In genomic region chr6:143878272-143878760, GRCh38 we compare ENCODE assay signal across 31 cellular contexts. TPM values are rescaled to one million over a fixed set of nuclear protein-coding genes. Genes with fewer than 3 reads are reported as not detected.
A peak's percentile ranks its signal among the peaks of the same experiment; 100 is the strongest.
DNase-seq lines count a peak whose midpoint lies in the region; ATAC-seq, FAIRE-seq and TF ChIP-seq lines count a peak whose summit lies in the region.
"Had no signal": no experiment of that assay in that cellular context is flagged by ENCODE, and none has a peak within 500 bp of the region (broad histone marks: within the 10 kb centered on the region; RNA-seq: fewer than 3 reads in every experiment).

No MANE protein-coding gene starts in this region.

- 0 out of 2 replicates have a peak, but pooled peaks cover 4% of the 10 kb centered on the region for H3K9me3 ChIP-seq in Panc1 (ENCODE audit: control insufficient read depth, insufficient read depth, low read depth, low read length)
- H3K9me3 ChIP-seq: psoas muscle had no signal

- no peak overlapping the region for H3K4me3 ChIP-seq in Panc1 (ENCODE audit: low read depth in 2 of 2, low read length in 2 of 2)
- H3K4me3 ChIP-seq: ascending aorta, heart left ventricle, psoas muscle, stomach, tibial artery had no signal

- DNase-seq in EH (ENCODE audit: low read depth) = peak; percentile 21
- no peak for DNase-seq in GM12892 (ENCODE audit: insufficient read length)
- no peak for DNase-seq in Panc1 (ENCODE audit: low read depth, low spot score)
- DNase-seq in foreskin keratinocyte = peak; percentile 52 to 77
- no peak for DNase-seq in dedifferentiated amniotic fluid mesenchymal stem cell (ENCODE audit: extremely low spot score)
- no peak for DNase-seq in foreskin melanocyte
- DNase-seq: activated CD4-positive, alpha-beta T cell treated with anti-CD3 and anti-CD28 coated beads, Interleukin-2, amount 50 U/mL, for 1 hour; activated CD8-positive, alpha-beta memory T cell treated with anti-CD3 and anti-CD28 coated beads, Interleukin-2, amount 50 U/mL, for 4 hours; CD4-positive, alpha-beta T cell; central memory CD4-positive, alpha-beta T cell; heart left ventricle; IMR-90; MM.1S; naive B cell; NCI-H2081 treated with DMSO at 0.1 percent for 48 hours; NCI-H524; nucleus accumbens; psoas muscle; RPMI8226; stimulated activated CD8-positive, alpha-beta memory T cell treated with anti-CD3 and anti-CD28 coated beads, Interleukin-4, amount 100 ng/mL, for 48 hours; stomach; tibial artery had no signal

- TF ChIP-seq POLR2A in GM12892 (IDR thresholded peaks at IDR 0.05; ENCODE audit: low read depth, low read length) = no peak

- CTCF ChIA-PET in Panc1 (lab: Charles Lee) = no interaction called here

- POLR2A ChIA-PET in Panc1 (lab: Charles Lee) = no interaction called here

- H3K27ac ChIP-seq in Panc1 (ENCODE audit: low read length) = no peak overlapping the region
- H3K27ac ChIP-seq in foreskin keratinocyte = no peak overlapping the region
- H3K27ac ChIP-seq: ascending aorta, heart left ventricle, HL-60, psoas muscle, stomach, tibial artery had no signal

- H3K36me3 ChIP-seq in Panc1 (ENCODE audit: control insufficient read depth, insufficient read depth, low read length) = no peaks in the 10 kb centered on the region
- H3K36me3 ChIP-seq: ascending aorta, heart left ventricle, stomach, tibial artery had no signal

- no TSS peak for BruUV-seq in Panc1 (replicated peaks; lab: Mats Ljungman, UMichigan)

- FAIRE-seq in GM12892 (lab: Jason Lieb, UNC) = peak; percentile 17
- FAIRE-seq: endothelial cell of umbilical vein, H54 had no signal

- in situ Hi-C loops in Panc1 (cut with HindIII; ENCODE audit: low pct_unique_long_range_greater_than_20kb, low sequenced_read_pairs) = no loop called here

- peak; percentile 51; the same call in 1 of the 2 replicates for ATAC-seq in Panc1
- peak; percentile 45 for ATAC-seq in foreskin keratinocyte
- no peak for ATAC-seq in GM19452 (IDR thresholded peaks at IDR 0.05; ENCODE audit: unreplicated experiment)
- ATAC-seq: heart left ventricle, psoas muscle, SK-N-SH treated with all-trans-retinoic acid at 6 μM for 48 hours had no signal

- H3K4me1 ChIP-seq in Panc1 (ENCODE audit: control insufficient read depth, insufficient read depth, low read length) (no peaks in the 10 kb centered on the region), foreskin keratinocyte (peaks cover 10% of the 10 kb centered on the region)
- H3K4me1 ChIP-seq: ascending aorta, heart left ventricle, psoas muscle, stomach, tibial artery had no signal

- TF ChIP-seq CTCF in Panc1 (IDR thresholded peaks at IDR 0.05) = no peak
- TF ChIP-seq CTCF in foreskin keratinocyte (conservative IDR thresholded peaks at IDR 0.05) = no peak

- intact Hi-C loops in Panc1 (cut with micrococcal nuclease; ENCODE audit: unreplicated experiment) = no loop called here

- H3K27me3 ChIP-seq in Panc1 (ENCODE audit: control insufficient read depth, insufficient read depth, low read length) = no peaks in the 10 kb centered on the region
- no peaks in the 10 kb centered on the region for H3K27me3 ChIP-seq in foreskin keratinocyte
- H3K27me3 ChIP-seq: ascending aorta, heart left ventricle, stomach, tibial artery had no signal

RNA-seq across cellular contexts. Expression of gene ZC2HC1B, which starts 14.0 kb away (rescaled TPM):
- not detected for polyA plus RNA-seq in GM12892 (2012; ENCODE audit: missing spikeins)
- total RNA-seq in Panc1 (2021; ENCODE audit: unreplicated experiment) (not detected), foreskin keratinocyte (not detected in 2 replicates)
- not detected for polyA plus RNA-seq in Panc1 (2012; ENCODE audit: insufficient read length)
- polyA plus RNA-seq in foreskin keratinocyte = not detected in 2 replicates
- total RNA-seq: activated T-helper 2 cell treated with anti-CD3 and anti-CD28 coated beads, Interferon-gamma antibody, Interleukin-2, Interleukin-4, amounts not matched to agents 10 μg/mL and 5 μg/mL and 100 μg/mL, durations not matched to agents 14 hours and 24 hours and 36 hours; ascending aorta; CD4-positive, alpha-beta T cell; endothelial cell of umbilical vein; IMR-90; mesenteric fat pad; T-helper 2 cell treated with Interferon-gamma antibody and Interleukin-4, amounts not matched to agents 100 ng/mL and 5 ng/mL, for 36 hours had no signal
- polyA plus RNA-seq: endothelial cell of umbilical vein, heart left ventricle, IMR-90, psoas muscle, stomach had no signal

RNA-seq across cellular contexts. Expression of gene LTV1, which starts 35.2 kb away (rescaled TPM):
- 33.7 TPM for polyA plus RNA-seq in GM12892 (2012; ENCODE audit: missing spikeins)
- total RNA-seq in Panc1 (2021; ENCODE audit: unreplicated experiment) = 46.8 TPM
- 35.2 TPM for polyA plus RNA-seq in Panc1 (2012; ENCODE audit: insufficient read length)
- 37.0 and 45.4 TPM in 2 replicates for total RNA-seq in foreskin keratinocyte
- polyA plus RNA-seq in foreskin keratinocyte = 25.7 and 35.7 TPM in 2 replicates

Comparison
In these comparisons a context has a peak if more than half of its experiments do, and no peak if none do; other contexts are left out.
1. DNase-seq: peak in EH (single experiment) and foreskin keratinocyte (2 of 2); none in GM12892 (single experiment), Panc1 (single experiment), dedifferentiated amniotic fluid mesenchymal stem cell (single experiment) and foreskin melanocyte (single experiment).